22 cellular contexts compared by ENCODE assay signal in genomic region chr20:64240243-64241015, GRCh38.
"Had no signal": no experiment of that assay in that cellular context is flagged by ENCODE, and none has a peak within 500 bp of the region (broad histone marks: within the 10 kb centered on the region; RNA-seq: fewer than 3 reads in every experiment).

No MANE protein-coding gene starts in this region.

- H3K36me3 Mint-ChIP-seq: activated CD8-positive, alpha-beta memory T cell treated with anti-CD3 and anti-CD28 coated beads, Interleukin-2, amount 10 ng/mL, durations not matched to agents 7 days and 5 days; activated naive CD4-positive, alpha-beta T cell treated with anti-CD3 and anti-CD28 coated beads, Interleukin-2, amount 50 U/mL, for 24 hours; immature natural killer cell; naive thymus-derived CD8-positive, alpha-beta T cell; stimulated activated effector memory CD8-positive, alpha-beta T cell treated with anti-CD3 and anti-CD28 coated beads, Interleukin-12 subunit alpha, Interleukin-12 subunit beta, amount 100 ng/mL, for 72 hours; type B pancreatic cell had no signal

- H3K27ac Mint-ChIP-seq: activated CD4-positive, alpha-beta memory T cell treated with anti-CD3 and anti-CD28 coated beads, Interleukin-2, amount 10 ng/mL, durations not matched to agents 7 days and 5 days; activated CD8-positive, alpha-beta memory T cell treated with anti-CD3 and anti-CD28 coated beads, Interleukin-2, amount 10 ng/mL, durations not matched to agents 7 days and 5 days; activated naive CD4-positive, alpha-beta T cell treated with anti-CD3 and anti-CD28 coated beads, Interleukin-2, amount 50 U/mL, for 24 hours; dendritic cell treated with granulocyte-macrophage colony-stimulating factor and Interleukin-4, amounts not matched to agents 40 ng/mL and 50 ng/mL, for 4 days; immature natural killer cell; stimulated activated effector memory CD8-positive, alpha-beta T cell treated with anti-CD3 and anti-CD28 coated beads, Interleukin-12 subunit alpha, Interleukin-12 subunit beta, amount 100 ng/mL, for 72 hours; T-helper 2 cell treated with Interferon-gamma antibody and Interleukin-4, amounts not matched to agents 5 μg/mL and 100 μg/mL, for 36 hours; type B pancreatic cell; WTC11 had no signal

- H3K4me1 ChIP-seq: prostate gland, testis had no signal

- H3K36me3 ChIP-seq: gastrocnemius medialis, heart left ventricle, prostate gland, right atrium auricular region had no signal

- H3K9me3 ChIP-seq: gastrocnemius medialis, heart left ventricle, prostate gland, right atrium auricular region, testis had no signal

- H3K9me3 Mint-ChIP-seq: activated CD4-positive, alpha-beta memory T cell treated with anti-CD3 and anti-CD28 coated beads, Interleukin-2, amount 10 ng/mL, durations not matched to agents 7 days and 5 days; activated naive CD4-positive, alpha-beta T cell treated with anti-CD3 and anti-CD28 coated beads, Interleukin-2, amount 50 U/mL, for 24 hours; dendritic cell treated with granulocyte-macrophage colony-stimulating factor and Interleukin-4, amounts not matched to agents 40 ng/mL and 50 ng/mL, for 4 days; naive thymus-derived CD8-positive, alpha-beta T cell; stimulated activated effector memory CD8-positive, alpha-beta T cell treated with anti-CD3 and anti-CD28 coated beads, Interleukin-12 subunit alpha, Interleukin-12 subunit beta, amount 100 ng/mL, for 72 hours; T-helper 2 cell treated with Interferon-gamma antibody and Interleukin-4, amounts not matched to agents 5 μg/mL and 100 μg/mL, for 36 hours; type B pancreatic cell had no signal

- H3K27me3 ChIP-seq: gastrocnemius medialis, right atrium auricular region, testis had no signal

- H3K4me3 Mint-ChIP-seq: activated CD4-positive, alpha-beta memory T cell treated with anti-CD3 and anti-CD28 coated beads, Interleukin-2, amount 10 ng/mL, durations not matched to agents 7 days and 5 days; activated CD8-positive, alpha-beta memory T cell treated with anti-CD3 and anti-CD28 coated beads, Interleukin-2, amount 10 ng/mL, durations not matched to agents 7 days and 5 days; activated naive CD4-positive, alpha-beta T cell treated with anti-CD3 and anti-CD28 coated beads, Interleukin-2, amount 50 U/mL, for 24 hours; dendritic cell treated with granulocyte-macrophage colony-stimulating factor and Interleukin-4, amounts not matched to agents 40 ng/mL and 50 ng/mL, for 4 days; immature natural killer cell; naive thymus-derived CD8-positive, alpha-beta T cell; stimulated activated effector memory CD8-positive, alpha-beta T cell treated with anti-CD3 and anti-CD28 coated beads, Interleukin-12 subunit alpha, Interleukin-12 subunit beta, amount 100 ng/mL, for 72 hours; T-helper 2 cell treated with Interferon-gamma antibody and Interleukin-4, amounts not matched to agents 5 μg/mL and 100 μg/mL, for 36 hours; type B pancreatic cell; WTC11 had no signal

- H3K27ac ChIP-seq: gastrocnemius medialis, heart left ventricle, prostate gland, right atrium auricular region, testis had no signal

- H3K4me3 ChIP-seq: gastrocnemius medialis, heart left ventricle, prostate gland, right atrium auricular region, smooth muscle cell, testis had no signal

- ATAC-seq: activated CD8-positive, alpha-beta memory T cell treated with anti-CD3 and anti-CD28 coated beads, Interleukin-2, amount 10 ng/mL, durations not matched to agents 7 days and 5 days; esophagus mucosa; gastrocnemius medialis; heart left ventricle; naive thymus-derived CD8-positive, alpha-beta T cell; WTC11 had no signal

- H3K4me1 Mint-ChIP-seq: activated CD4-positive, alpha-beta memory T cell treated with anti-CD3 and anti-CD28 coated beads, Interleukin-2, amount 10 ng/mL, durations not matched to agents 7 days and 5 days; activated CD8-positive, alpha-beta memory T cell treated with anti-CD3 and anti-CD28 coated beads, Interleukin-2, amount 10 ng/mL, durations not matched to agents 7 days and 5 days; activated naive CD4-positive, alpha-beta T cell treated with anti-CD3 and anti-CD28 coated beads, Interleukin-2, amount 50 U/mL, for 24 hours; immature natural killer cell; stimulated activated effector memory CD8-positive, alpha-beta T cell treated with anti-CD3 and anti-CD28 coated beads, Interleukin-12 subunit alpha, Interleukin-12 subunit beta, amount 100 ng/mL, for 72 hours had no signal

- DNase-seq: activated CD4-positive, alpha-beta memory T cell treated with anti-CD3 and anti-CD28 coated beads, Interleukin-2, amount 10 ng/mL, durations not matched to agents 7 days and 5 days; activated CD4-positive, alpha-beta T cell treated with anti-CD3 and anti-CD28 coated beads for 48 hours; activated CD8-positive, alpha-beta memory T cell treated with anti-CD3 and anti-CD28 coated beads, Interleukin-2, amount 10 ng/mL, durations not matched to agents 7 days and 5 days; activated gamma-delta T cell; effector CD8-positive, alpha-beta T cell; gastrocnemius medialis; immature natural killer cell; mesendoderm; stimulated activated CD4-positive, alpha-beta T cell treated with anti-CD3 and anti-CD28 coated beads, Interleukin-4, amount 100 ng/mL, for 24 hours; testis had no signal
